1 cellular context compared by ENCODE assay signal in genomic region chr19:5342573-5343201, GRCh38.
TF ChIP-seq lines count a peak whose summit lies in the region.

No MANE protein-coding gene starts in this region.

TF ChIP-seq in K562, 482 proteins besides CTCF, POLR2A, EP300 and RAD21:
- no peak for TF ChIP-seq ZBTB12 (CRISPR knock-in tag; IDR thresholded peaks at IDR 0.05)
- TF ChIP-seq CC2D1A (IDR thresholded peaks at IDR 0.05): 0 out of 2 replicates have a peak, but pooled peaks have one; percentile 12
- TF ChIP-seq KDM1A (IDR thresholded peaks at IDR 0.05): peak; percentile 81 to 89
- TF ChIP-seq ETV1 (tag; conservative IDR thresholded peaks at IDR 0.05; ENCODE audit: low read depth): peak; percentile 50; the same call in 1 of the 2 replicates
- peak; percentile 54 for TF ChIP-seq FOSL1 (tag; conservative IDR thresholded peaks at IDR 0.05)
- peak; percentile 76 for TF ChIP-seq ZNF134 (CRISPR knock-in tag; conservative IDR thresholded peaks at IDR 0.05)
- TF ChIP-seq GABPB1 (CRISPR knock-in tag; IDR thresholded peaks at IDR 0.05): peak; percentile 48; the same call in 1 of the 2 replicates
- peak; percentile 41; the same call in 1 of the 2 replicates for TF ChIP-seq NFE2 (IDR thresholded peaks at IDR 0.05; ENCODE audit: low read depth)
- peak; percentile 48 to 82; a peak in 3 of 4 replicates for TF ChIP-seq RCOR1 (IDR thresholded peaks at IDR 0.05; ENCODE audit: borderline replicate concordance in 1 of 2, low read depth in 2 of 2, low read length in 2 of 2)
- TF ChIP-seq CREB5 (CRISPR knock-in tag; IDR thresholded peaks at IDR 0.05): no peak
- TF ChIP-seq HDAC1 (IDR thresholded peaks at IDR 0.05): 0 out of 4 replicates have a peak, but pooled peaks of 1 of the 2 experiments have one; percentile 14
- peak; percentile 90 for TF ChIP-seq HDAC2 (IDR thresholded peaks at IDR 0.05)
- TF ChIP-seq ARID3B (CRISPR knock-in tag; IDR thresholded peaks at IDR 0.05; ENCODE audit: borderline replicate concordance): no peak
- TF ChIP-seq NR2C2 (CRISPR knock-in tag; IDR thresholded peaks at IDR 0.05): peak; percentile 51; the same call in 1 of the 2 replicates
- TF ChIP-seq NR2C2 (tag; IDR thresholded peaks at IDR 0.05): peak; percentile 56
- peak; percentile 63; the same call in 1 of the 2 replicates for TF ChIP-seq NR2C1 (IDR thresholded peaks at IDR 0.05)
- TF ChIP-seq NR2C1 (tag; IDR thresholded peaks at IDR 0.05): peak; percentile 72; the same call in 1 of the 2 replicates
- TF ChIP-seq RBM25 (IDR thresholded peaks at IDR 0.05; ENCODE audit: low read depth, low read length, severe bottlenecking): peak; percentile 98
- TF ChIP-seq DPF2 (IDR thresholded peaks at IDR 0.05): peak; percentile 38; the same call in 1 of the 2 replicates
- no peak for TF ChIP-seq BRF1 (IDR thresholded peaks at IDR 0.05; ENCODE audit: borderline replicate concordance, extremely low read depth, insufficient read length)
- peak; percentile 82 for TF ChIP-seq SMARCA5 (IDR thresholded peaks at IDR 0.05)
- peak; percentile 98 for TF ChIP-seq BCOR (IDR thresholded peaks at IDR 0.05)
- TF ChIP-seq ADNP (tag; IDR thresholded peaks at IDR 0.05): peak; percentile 90
- TF ChIP-seq FOXJ2 (tag; IDR thresholded peaks at IDR 0.05): no peak
- peak; percentile 89; the same call in 1 of the 2 replicates for TF ChIP-seq PTBP1 (IDR thresholded peaks at IDR 0.05; ENCODE audit: low read depth, low read length)
- TF ChIP-seq XRCC3 (IDR thresholded peaks at IDR 0.05): no peak
- TF ChIP-seq SMARCA4 (IDR thresholded peaks at IDR 0.05): 0 out of 2 replicates have a peak, but pooled peaks have one; percentile 31
- peak; percentile 90 for TF ChIP-seq CBX1 (IDR thresholded peaks at IDR 0.05; ENCODE audit: low read depth)
- TF ChIP-seq SP1 (CRISPR knock-in tag; IDR thresholded peaks at IDR 0.05): peak; percentile 49; the same call in 1 of the 2 replicates
- peak; percentile 17 for TF ChIP-seq PHF20 (IDR thresholded peaks at IDR 0.05; ENCODE audit: partially characterized antibody)
- 0 out of 2 replicates have a peak, but pooled peaks have one; percentile 38 for TF ChIP-seq SMARCE1 (IDR thresholded peaks at IDR 0.05)
- TF ChIP-seq CREB3L1 (IDR thresholded peaks at IDR 0.05; ENCODE audit: borderline replicate concordance, low read depth): peak; percentile 67
- TF ChIP-seq ESRRA (IDR thresholded peaks at IDR 0.05; ENCODE audit: borderline replicate concordance, low read depth): peak; percentile 95
- TF ChIP-seq TCF3 (CRISPR knock-in tag; IDR thresholded peaks at IDR 0.05): 0 out of 2 replicates have a peak, but pooled peaks have one; percentile 22
- 0 out of 2 replicates have a peak, but pooled peaks have one; percentile 30 for TF ChIP-seq MAFG (tag; conservative IDR thresholded peaks at IDR 0.05)
- TF ChIP-seq ZNF384 (IDR thresholded peaks at IDR 0.05; ENCODE audit: low read depth, low read length): 0 out of 2 replicates have a peak, but pooled peaks have one; percentile 16
- TF ChIP-seq ELF1 (tag; IDR thresholded peaks at IDR 0.05): peak; percentile 56; the same call in 1 of the 2 replicates
- peak; percentile 96 for TF ChIP-seq CHD4 (IDR thresholded peaks at IDR 0.05; ENCODE audit: insufficient read depth, insufficient replicate concordance, low read depth, low read length, poor library complexity, severe bottlenecking)
- no peak for TF ChIP-seq ZFP36 (IDR thresholded peaks at IDR 0.05; ENCODE audit: low read depth, low read length, partially characterized antibody)
- no peak for TF ChIP-seq NR2F6 (CRISPR knock-in tag; IDR thresholded peaks at IDR 0.05)
- no peak for TF ChIP-seq HDGF (IDR thresholded peaks at IDR 0.05)
- no peak for TF ChIP-seq MLLT1 (IDR thresholded peaks at IDR 0.05)
- no peak for TF ChIP-seq ZNF75A (CRISPR knock-in tag; IDR thresholded peaks at IDR 0.05)
